ENCODE assay signal across 1 cellular context in genomic region chr1:116853680-116854191, GRCh38.
TF ChIP-seq lines count a peak whose summit lies in the region.

No MANE protein-coding gene starts in this region.

TF ChIP-seq in K562, 482 proteins besides CTCF, POLR2A, EP300 and RAD21 (continued from another document):
- TF ChIP-seq JUN (IDR thresholded peaks at IDR 0.05; ENCODE audit: borderline replicate concordance, low read depth, low read length): 0 out of 2 replicates have a peak, but pooled peaks have one; percentile 44
- TF ChIP-seq JUN (CRISPR knock-in tag; IDR thresholded peaks at IDR 0.05; ENCODE audit: borderline replicate concordance): no peak
- TF ChIP-seq PBX2 (CRISPR knock-in tag; IDR thresholded peaks at IDR 0.05; ENCODE audit: low read depth): no peak
- peak; percentile 38; the same call in 1 of the 2 replicates for TF ChIP-seq PBX2 (tag; conservative IDR thresholded peaks at IDR 0.05; ENCODE audit: low read depth)
- no peak for TF ChIP-seq ZNF639 (CRISPR knock-in tag; conservative IDR thresholded peaks at IDR 0.05 in 1 of 2, IDR thresholded peaks at IDR 0.05 in 1 of 2)
- peak; percentile 76 for TF ChIP-seq JUND (IDR thresholded peaks at IDR 0.05; ENCODE audit: borderline replicate concordance, low read depth, low read length)
- TF ChIP-seq JUND (tag; IDR thresholded peaks at IDR 0.05; ENCODE audit: borderline replicate concordance, low read depth, low read length): peak; percentile 80; the same call in 2 of the 3 replicates
- TF ChIP-seq DPF2 (IDR thresholded peaks at IDR 0.05): peak; percentile 56; the same call in 1 of the 2 replicates
- no peak for TF ChIP-seq RBM14 (IDR thresholded peaks at IDR 0.05; ENCODE audit: borderline replicate concordance, insufficient read depth, low read depth, low read length)
- peak; percentile 65; the same call in 1 of the 2 replicates for TF ChIP-seq HMBOX1 (IDR thresholded peaks at IDR 0.05)
- no peak for TF ChIP-seq E2F3 (CRISPR knock-in tag; IDR thresholded peaks at IDR 0.05)
- TF ChIP-seq MLX (CRISPR knock-in tag; conservative IDR thresholded peaks at IDR 0.05): no peak
- peak; percentile 88 for TF ChIP-seq FOSL1 (tag; conservative IDR thresholded peaks at IDR 0.05)
- TF ChIP-seq DMBX1 (CRISPR knock-in tag; IDR thresholded peaks at IDR 0.05; ENCODE audit: borderline replicate concordance): no peak
- 0 out of 6 replicates have a peak, but pooled peaks of 1 of the 3 experiments have one; percentile 30 for TF ChIP-seq ZBTB11 (CRISPR knock-in tag; IDR thresholded peaks at IDR 0.05)
- no peak for TF ChIP-seq PHTF2 (CRISPR knock-in tag; IDR thresholded peaks at IDR 0.05)
- no peak for TF ChIP-seq GABPA (tag; conservative IDR thresholded peaks at IDR 0.05; ENCODE audit: low read depth)
- 0 out of 2 replicates have a peak, but pooled peaks have one; percentile 4 for TF ChIP-seq DEAF1 (CRISPR knock-in tag; IDR thresholded peaks at IDR 0.05)
- TF ChIP-seq PHF21A (IDR thresholded peaks at IDR 0.05; ENCODE audit: borderline replicate concordance, low read depth): 0 out of 2 replicates have a peak, but pooled peaks have one; percentile 25
- TF ChIP-seq NFRKB (IDR thresholded peaks at IDR 0.05; ENCODE audit: low read depth): 0 out of 2 replicates have a peak, but pooled peaks have one; percentile 36
- TF ChIP-seq KDM1A (IDR thresholded peaks at IDR 0.05): peak; percentile 91 to 95
- peak; percentile 91 to 96; a peak in 3 of 4 replicates for TF ChIP-seq FOXA3 (CRISPR knock-in tag; conservative IDR thresholded peaks at IDR 0.05 in 1 of 2, IDR thresholded peaks at IDR 0.05 in 1 of 2)
- TF ChIP-seq ZC3H8 (IDR thresholded peaks at IDR 0.05): no peak
- peak; percentile 40; the same call in 1 of the 2 replicates for TF ChIP-seq FOXJ3 (CRISPR knock-in tag; IDR thresholded peaks at IDR 0.05)
- TF ChIP-seq ZNF785 (CRISPR knock-in tag; IDR thresholded peaks at IDR 0.05): no peak
- TF ChIP-seq ZNF398 (CRISPR knock-in tag; IDR thresholded peaks at IDR 0.05): no peak
- no peak for TF ChIP-seq SRSF3 (IDR thresholded peaks at IDR 0.05; ENCODE audit: insufficient read depth, low read length)
- peak; percentile 55; the same call in 1 of the 2 replicates for TF ChIP-seq CREM (IDR thresholded peaks at IDR 0.05; ENCODE audit: low read depth)
- TF ChIP-seq RFX7 (CRISPR knock-in tag; IDR thresholded peaks at IDR 0.05): no peak
- TF ChIP-seq LEF1 (IDR thresholded peaks at IDR 0.05): peak; percentile 31; the same call in 1 of the 2 replicates
- no peak for TF ChIP-seq SFPQ (IDR thresholded peaks at IDR 0.05; ENCODE audit: low read depth, low read length)
- no peak for TF ChIP-seq MTF1 (CRISPR knock-in tag; IDR thresholded peaks at IDR 0.05; ENCODE audit: borderline replicate concordance)
- no peak for TF ChIP-seq PCBP2 (IDR thresholded peaks at IDR 0.05; ENCODE audit: low read depth, low read length, poor library complexity, severe bottlenecking)
- TF ChIP-seq ZNF316 (IDR thresholded peaks at IDR 0.05): peak; percentile 83
- TF ChIP-seq TEAD1 (CRISPR knock-in tag; IDR thresholded peaks at IDR 0.05): no peak
- TF ChIP-seq MEIS2 (IDR thresholded peaks at IDR 0.05; ENCODE audit: partially characterized antibody): peak; percentile 80
- 0 out of 4 replicates have a peak, but pooled peaks of 1 of the 2 experiments have one; percentile 9 for TF ChIP-seq HDAC1 (IDR thresholded peaks at IDR 0.05)
- 0 out of 2 replicates have a peak, but pooled peaks have one; percentile 27 for TF ChIP-seq ZNF384 (IDR thresholded peaks at IDR 0.05; ENCODE audit: low read depth, low read length)
- peak; percentile 46; the same call in 1 of the 2 replicates for TF ChIP-seq MAFK (IDR thresholded peaks at IDR 0.05; ENCODE audit: low read length)
- peak; percentile 52; the same call in 1 of the 2 replicates for TF ChIP-seq SMARCA4 (IDR thresholded peaks at IDR 0.05)
- no peak for TF ChIP-seq NR2C2 (CRISPR knock-in tag; IDR thresholded peaks at IDR 0.05)
- TF ChIP-seq NR2C2 (tag; IDR thresholded peaks at IDR 0.05): peak; percentile 69; the same call in 1 of the 2 replicates
- no peak for TF ChIP-seq ZNF79 (CRISPR knock-in tag; IDR thresholded peaks at IDR 0.05; ENCODE audit: low read depth)
- no peak for TF ChIP-seq PRMT5 (CRISPR knock-in tag; IDR thresholded peaks at IDR 0.05)
- peak; percentile 46 for TF ChIP-seq MAFG (tag; conservative IDR thresholded peaks at IDR 0.05)
- no peak for TF ChIP-seq TRIM25 (IDR thresholded peaks at IDR 0.05; ENCODE audit: borderline replicate concordance)
- peak in 1 of 2 experiments; percentile 35; a peak in 1 of 4 replicates for TF ChIP-seq RCOR1 (IDR thresholded peaks at IDR 0.05; ENCODE audit: borderline replicate concordance in 1 of 2, low read depth in 2 of 2, low read length in 2 of 2)
- no peak for TF ChIP-seq PRPF4 (IDR thresholded peaks at IDR 0.05; ENCODE audit: insufficient read depth, low read depth, low read length, poor library complexity, severe bottlenecking)
- TF ChIP-seq FOXK2 (conservative IDR thresholded peaks at IDR 0.05 in 1 of 2, IDR thresholded peaks at IDR 0.05 in 1 of 2; ENCODE audit: low read depth in 2 of 2): peak; percentile 71 to 75
TF ChIP-seq in K562: peak in this region for 29.
